In genomic region chr12:18373176-18373575, GRCh38 we compare ENCODE assay signal across 30 cellular contexts.
"Had no signal": no experiment of that assay in that cellular context is flagged by ENCODE, and none has a peak within 500 bp of the region (broad histone marks: within the 10 kb centered on the region; RNA-seq: fewer than 3 reads in every experiment).

No MANE protein-coding gene starts in this region.

- DNase-seq: activated B cell treated with CpG ODN at 0.5 μM for 24 hours; activated CD4-positive, alpha-beta memory T cell treated with anti-CD3 and anti-CD28 coated beads for 36 hours; activated CD4-positive, alpha-beta T cell treated with anti-CD3 and anti-CD28 coated beads for 4 hours; activated CD4-positive, alpha-beta T cell treated with anti-CD3 and anti-CD28 coated beads, Interleukin-2, amount 50 U/mL, for 1 hour; activated CD4-positive, CD25-positive, alpha-beta regulatory T cell treated with anti-CD3 and anti-CD28 coated beads, Interleukin-2, amount 50 U/mL, for 72 hours; activated CD8-positive, alpha-beta memory T cell treated with anti-CD3 and anti-CD28 coated beads, Interleukin-2, amount 50 U/mL, for 48 hours; activated effector memory CD4-positive, alpha-beta T cell treated with Interleukin-2 at 50 U/mL for 16 hours; activated naive CD4-positive, alpha-beta T cell treated with anti-CD3 and anti-CD28 coated beads, Interleukin-2, amount 10 ng/mL, durations not matched to agents 7 days and 5 days; activated naive CD8-positive, alpha-beta T cell treated with anti-CD3 and anti-CD28 coated beads, Interleukin-2, amount 50 U/mL, for 24 hours; activated T-cell treated with anti-CD3 and anti-CD28 coated beads, Interleukin-2, amount 50 U/mL, for 48 hours; amniotic stem cell; aorta; Karpas-422; NCI-H1048; NCI-H1105 treated with DMSO at 0.1 percent for 48 hours; NCI-H1436 treated with DMSO at 0.1 percent for 48 hours; NCI-H1694 treated with DMSO at 0.1 percent for 48 hours; NCI-H2029; NCI-H345; NCI-H524 treated with DMSO at 0.1 percent for 48 hours; NK-92 treated with Interleukin-12 subunit alpha and Interleukin-12 subunit beta, amount 100 ng/mL, for 24 hours; PC-3; SIG-M5; SW 1271; T-helper 1 cell; T-helper 2 cell; T-helper 9 cell had no signal

- H3K27ac ChIP-seq: cardiac muscle cell, RWPE1, VCaP had no signal

- H3K4me3 ChIP-seq: cardiac muscle cell had no signal

- H3K36me3 ChIP-seq: cardiac muscle cell had no signal

- H3K27me3 ChIP-seq: cardiac muscle cell had no signal
